In genomic region chr2:25649790-25650189, GRCh38 we compare ENCODE assay signal across 16 cellular contexts.
"Had no signal": no experiment of that assay in that cellular context is flagged by ENCODE, and none has a peak within 500 bp of the region (broad histone marks: within the 10 kb centered on the region; RNA-seq: fewer than 3 reads in every experiment).

No MANE protein-coding gene starts in this region.

- H3K36me3 ChIP-seq: ovary, right atrium auricular region had no signal

- ATAC-seq: left ventricle myocardium superior; naive thymus-derived CD8-positive, alpha-beta T cell; stimulated activated naive CD8-positive, alpha-beta T cell treated with anti-CD3 and anti-CD28 coated beads, Interleukin-15, Interleukin-2, amounts not matched to agents 100 U/mL and 50 U/mL, for 24 hours had no signal

- DNase-seq: erythroblast; foreskin melanocyte; kidney; left cardiac atrium; left ventricle myocardium superior; mammary epithelial cell; naive thymus-derived CD8-positive, alpha-beta T cell; nucleus accumbens; ovary; small intestine; stimulated activated CD4-positive, alpha-beta T cell treated with anti-CD3 and anti-CD28 coated beads, Interleukin-12 subunit alpha, Interleukin-12 subunit beta, amount 100 ng/mL, for 4 hours; stimulated activated naive CD8-positive, alpha-beta T cell treated with anti-CD3 and anti-CD28 coated beads, Interleukin-15, Interleukin-2, amounts not matched to agents 100 U/mL and 50 U/mL, for 24 hours; testis had no signal

- H3K27ac ChIP-seq: hepatocyte, ovary, right atrium auricular region, testis, tibial nerve had no signal

- H3K4me3 ChIP-seq: hepatocyte, ovary, right atrium auricular region, testis, tibial nerve had no signal

- H3K27me3 ChIP-seq: hepatocyte, ovary, right atrium auricular region, testis, tibial nerve had no signal

- H3K4me1 ChIP-seq: right atrium auricular region, testis, tibial nerve had no signal

- H3K9me3 ChIP-seq: ovary, right atrium auricular region, testis, tibial nerve had no signal
